ENCODE assay signal across 1 cellular context in the genomic region with DNA sequence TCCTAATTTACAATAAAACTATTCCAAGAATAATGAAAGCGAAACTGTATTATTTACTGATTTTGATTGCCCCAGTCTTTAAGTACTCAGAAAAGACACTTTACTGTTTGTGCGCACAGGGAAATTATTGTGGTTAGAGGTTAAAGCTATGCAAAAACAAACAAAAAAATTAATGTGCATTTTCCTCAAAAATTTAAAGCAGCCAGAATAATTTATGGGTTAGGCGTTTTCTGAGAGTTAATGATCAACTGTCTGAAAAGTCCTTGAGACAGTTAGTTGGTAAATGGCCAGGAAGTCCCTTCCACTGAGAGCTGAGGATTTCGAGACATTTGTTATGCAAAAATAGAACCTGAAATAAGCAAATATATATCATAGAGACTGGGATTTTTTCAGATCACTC.
TF ChIP-seq lines count a peak whose summit lies in the region.

No MANE protein-coding gene starts in this region.

TF ChIP-seq in GM23338, 12 proteins besides CTCF, POLR2A, EP300 and RAD21 (continued from another document):
- TF ChIP-seq, protein P1, sequence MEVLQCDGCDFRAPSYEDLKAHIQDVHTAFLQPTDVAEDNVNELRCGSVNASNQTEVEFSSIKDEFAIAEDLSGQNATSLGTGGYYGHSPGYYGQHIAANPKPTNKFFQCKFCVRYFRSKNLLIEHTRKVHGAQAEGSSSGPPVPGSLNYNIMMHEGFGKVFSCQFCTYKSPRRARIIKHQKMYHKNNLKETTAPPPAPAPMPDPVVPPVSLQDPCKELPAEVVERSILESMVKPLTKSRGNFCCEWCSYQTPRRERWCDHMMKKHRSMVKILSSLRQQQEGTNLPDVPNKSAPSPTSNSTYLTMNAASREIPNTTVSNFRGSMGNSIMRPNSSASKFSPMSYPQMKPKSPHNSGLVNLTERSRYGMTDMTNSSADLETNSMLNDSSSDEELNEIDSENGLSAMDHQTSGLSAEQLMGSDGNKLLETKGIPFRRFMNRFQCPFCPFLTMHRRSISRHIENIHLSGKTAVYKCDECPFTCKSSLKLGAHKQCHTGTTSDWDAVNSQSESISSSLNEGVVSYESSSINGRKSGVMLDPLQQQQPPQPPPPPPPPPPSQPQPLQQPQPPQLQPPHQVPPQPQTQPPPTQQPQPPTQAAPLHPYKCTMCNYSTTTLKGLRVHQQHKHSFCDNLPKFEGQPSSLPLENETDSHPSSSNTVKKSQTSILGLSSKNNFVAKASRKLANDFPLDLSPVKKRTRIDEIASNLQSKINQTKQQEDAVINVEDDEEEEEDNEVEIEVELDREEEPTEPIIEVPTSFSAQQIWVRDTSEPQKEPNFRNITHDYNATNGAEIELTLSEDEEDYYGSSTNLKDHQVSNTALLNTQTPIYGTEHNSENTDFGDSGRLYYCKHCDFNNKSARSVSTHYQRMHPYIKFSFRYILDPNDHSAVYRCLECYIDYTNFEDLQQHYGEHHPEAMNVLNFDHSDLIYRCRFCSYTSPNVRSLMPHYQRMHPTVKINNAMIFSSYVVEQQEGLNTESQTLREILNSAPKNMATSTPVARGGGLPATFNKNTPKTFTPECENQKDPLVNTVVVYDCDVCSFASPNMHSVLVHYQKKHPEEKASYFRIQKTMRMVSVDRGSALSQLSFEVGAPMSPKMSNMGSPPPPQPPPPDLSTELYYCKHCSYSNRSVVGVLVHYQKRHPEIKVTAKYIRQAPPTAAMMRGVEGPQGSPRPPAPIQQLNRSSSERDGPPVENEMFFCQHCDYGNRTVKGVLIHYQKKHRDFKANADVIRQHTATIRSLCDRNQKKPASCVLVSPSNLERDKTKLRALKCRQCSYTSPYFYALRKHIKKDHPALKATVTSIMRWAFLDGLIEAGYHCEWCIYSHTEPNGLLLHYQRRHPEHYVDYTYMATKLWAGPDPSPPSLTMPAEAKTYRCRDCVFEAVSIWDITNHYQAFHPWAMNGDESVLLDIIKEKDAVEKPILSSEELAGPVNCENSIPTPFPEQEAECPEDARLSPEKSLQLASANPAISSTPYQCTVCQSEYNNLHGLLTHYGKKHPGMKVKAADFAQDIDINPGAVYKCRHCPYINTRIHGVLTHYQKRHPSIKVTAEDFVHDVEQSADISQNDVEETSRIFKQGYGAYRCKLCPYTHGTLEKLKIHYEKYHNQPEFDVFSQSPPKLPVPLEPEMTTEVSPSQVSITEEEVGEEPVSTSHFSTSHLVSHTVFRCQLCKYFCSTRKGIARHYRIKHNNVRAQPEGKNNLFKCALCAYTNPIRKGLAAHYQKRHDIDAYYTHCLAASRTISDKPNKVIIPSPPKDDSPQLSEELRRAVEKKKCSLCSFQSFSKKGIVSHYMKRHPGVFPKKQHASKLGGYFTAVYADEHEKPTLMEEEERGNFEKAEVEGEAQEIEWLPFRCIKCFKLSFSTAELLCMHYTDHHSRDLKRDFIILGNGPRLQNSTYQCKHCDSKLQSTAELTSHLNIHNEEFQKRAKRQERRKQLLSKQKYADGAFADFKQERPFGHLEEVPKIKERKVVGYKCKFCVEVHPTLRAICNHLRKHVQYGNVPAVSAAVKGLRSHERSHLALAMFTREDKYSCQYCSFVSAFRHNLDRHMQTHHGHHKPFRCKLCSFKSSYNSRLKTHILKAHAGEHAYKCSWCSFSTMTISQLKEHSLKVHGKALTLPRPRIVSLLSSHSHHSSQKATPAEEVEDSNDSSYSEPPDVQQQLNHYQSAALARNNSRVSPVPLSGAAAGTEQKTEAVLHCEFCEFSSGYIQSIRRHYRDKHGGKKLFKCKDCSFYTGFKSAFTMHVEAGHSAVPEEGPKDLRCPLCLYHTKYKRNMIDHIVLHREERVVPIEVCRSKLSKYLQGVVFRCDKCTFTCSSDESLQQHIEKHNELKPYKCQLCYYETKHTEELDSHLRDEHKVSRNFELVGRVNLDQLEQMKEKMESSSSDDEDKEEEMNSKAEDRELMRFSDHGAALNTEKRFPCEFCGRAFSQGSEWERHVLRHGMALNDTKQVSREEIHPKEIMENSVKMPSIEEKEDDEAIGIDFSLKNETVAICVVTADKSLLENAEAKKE (CRISPR knock-in tag; IDR thresholded peaks at IDR 0.05), result no peak
- TF ChIP-seq NANOG (IDR thresholded peaks at IDR 0.05; ENCODE audit: borderline replicate concordance) (no peak), ZNF114 (CRISPR knock-in tag; IDR thresholded peaks at IDR 0.05) (no peak), POLR2AphosphoS5 (IDR thresholded peaks at IDR 0.05; ENCODE audit: low read depth) (no peak), ZNF331 (CRISPR knock-in tag; IDR thresholded peaks at IDR 0.05; ENCODE audit: low read depth) (no peak), EZH2phosphoT487 (IDR thresholded peaks at IDR 0.05; ENCODE audit: unreplicated experiment) (no peak)
- TF ChIP-seq, protein P2, sequence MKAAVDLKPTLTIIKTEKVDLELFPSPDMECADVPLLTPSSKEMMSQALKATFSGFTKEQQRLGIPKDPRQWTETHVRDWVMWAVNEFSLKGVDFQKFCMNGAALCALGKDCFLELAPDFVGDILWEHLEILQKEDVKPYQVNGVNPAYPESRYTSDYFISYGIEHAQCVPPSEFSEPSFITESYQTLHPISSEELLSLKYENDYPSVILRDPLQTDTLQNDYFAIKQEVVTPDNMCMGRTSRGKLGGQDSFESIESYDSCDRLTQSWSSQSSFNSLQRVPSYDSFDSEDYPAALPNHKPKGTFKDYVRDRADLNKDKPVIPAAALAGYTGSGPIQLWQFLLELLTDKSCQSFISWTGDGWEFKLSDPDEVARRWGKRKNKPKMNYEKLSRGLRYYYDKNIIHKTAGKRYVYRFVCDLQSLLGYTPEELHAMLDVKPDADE (IDR thresholded peaks at IDR 0.05), result no peak
